35 cellular contexts compared by ENCODE assay signal in the genomic region with DNA sequence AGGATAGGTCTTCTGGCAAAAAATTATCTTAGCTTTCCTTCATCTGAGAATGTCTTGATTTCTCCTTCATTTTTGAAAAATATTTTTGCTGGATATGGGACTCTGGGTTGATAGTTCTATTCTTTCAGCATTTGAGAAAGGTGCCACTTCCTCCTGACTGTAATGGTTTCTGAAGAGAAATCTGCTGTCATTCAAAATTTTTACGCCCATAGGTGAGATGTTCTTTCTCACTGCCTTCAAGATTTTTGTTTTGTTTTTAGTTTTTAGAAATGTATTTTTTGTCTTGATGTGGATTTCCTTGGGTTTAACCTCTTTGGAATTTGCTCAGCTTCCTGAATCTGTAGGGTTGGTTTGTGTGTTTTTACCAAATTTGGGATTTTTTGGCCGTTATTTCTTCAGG. TPM values are rescaled to one million over a fixed set of nuclear protein-coding genes. Genes with fewer than 3 reads are reported as not detected.
"Had no signal": no experiment of that assay in that cellular context is flagged by ENCODE, and none has a peak within 500 bp of the region (broad histone marks: within the 10 kb centered on the region; RNA-seq: fewer than 3 reads in every experiment).

No MANE protein-coding gene starts in this region.

- H3K4me1 ChIP-seq: adrenal gland, body of pancreas, esophagus muscularis mucosa, foreskin keratinocyte, gastrocnemius medialis, heart left ventricle had no signal

- H3K4me3 ChIP-seq: adrenal gland, body of pancreas, esophagus muscularis mucosa, gastrocnemius medialis, heart left ventricle had no signal

- DNase-seq: activated CD4-positive, alpha-beta memory T cell treated with anti-CD3 and anti-CD28 coated beads for 36 hours; activated CD4-positive, alpha-beta T cell treated with anti-CD3 and anti-CD28 coated beads for 36 hours; activated CD4-positive, alpha-beta T cell treated with anti-CD3 and anti-CD28 coated beads, Interleukin-2, amount 10 ng/mL, durations not matched to agents 24 days and 14 days; activated CD4-positive, CD25-positive, alpha-beta regulatory T cell; activated CD4-positive, CD25-positive, alpha-beta regulatory T cell treated with anti-CD3 and anti-CD28 coated beads, Interleukin-2, amount 50 U/mL, for 72 hours; activated CD8-positive, alpha-beta memory T cell treated with anti-CD3 and anti-CD28 coated beads, Interleukin-2, amount 10 ng/mL, durations not matched to agents 7 days and 5 days; activated CD8-positive, alpha-beta memory T cell treated with anti-CD3 and anti-CD28 coated beads, Interleukin-2, amount 50 U/mL, for 4 hours; activated CD8-positive, alpha-beta T cell treated with anti-CD3 and anti-CD28 coated beads, Interleukin-2, amount 10 ng/mL, durations not matched to agents 7 days and 5 days; activated effector memory CD4-positive, alpha-beta T cell treated with anti-CD3 and anti-CD28 coated beads, Interleukin-2, amount 50 U/mL, for 16 hours; activated naive CD4-positive, alpha-beta T cell treated with anti-CD3 and anti-CD28 coated beads for 36 hours; activated naive CD8-positive, alpha-beta T cell treated with anti-CD3 and anti-CD28 coated beads for 36 hours; activated naive CD8-positive, alpha-beta T cell treated with anti-CD3 and anti-CD28 coated beads, Interleukin-2, amount 50 U/mL, for 24 hours; activated T-cell treated with anti-CD3 and anti-CD28 coated beads, Interleukin-2, amount 50 U/mL, for 1 hour; activated T-cell treated with anti-CD3 and anti-CD28 coated beads, Interleukin-2, amount 50 U/mL, for 48 hours; adrenal gland; amygdala; aorta; body of pancreas; caudate nucleus; cortex of kidney; dermis blood vessel endothelial cell; effector CD4-positive, alpha-beta T cell; effector memory CD8-positive, alpha-beta T cell; erythroblast; foreskin keratinocyte; gastrocnemius medialis; glutamatergic neuron; heart left ventricle; T1000; WERI-Rb-1 had no signal

- H3K27ac ChIP-seq: adrenal gland, body of pancreas, esophagus muscularis mucosa, foreskin keratinocyte, gastrocnemius medialis, heart left ventricle, WERI-Rb-1 had no signal

- H3K27me3 ChIP-seq: adrenal gland, body of pancreas, gastrocnemius medialis had no signal

- ATAC-seq: activated CD4-positive, alpha-beta T cell treated with anti-CD3 and anti-CD28 coated beads for 36 hours; activated CD8-positive, alpha-beta memory T cell treated with anti-CD3 and anti-CD28 coated beads, Interleukin-2, amount 10 ng/mL, durations not matched to agents 7 days and 5 days; activated CD8-positive, alpha-beta T cell treated with anti-CD3 and anti-CD28 coated beads, Interleukin-2, amount 10 ng/mL, durations not matched to agents 7 days and 5 days; activated naive CD8-positive, alpha-beta T cell treated with anti-CD3 and anti-CD28 coated beads, Interleukin-2, amount 50 U/mL, for 24 hours; body of pancreas; effector memory CD8-positive, alpha-beta T cell; foreskin keratinocyte; gastrocnemius medialis; heart left ventricle had no signal

- FAIRE-seq: colon had no signal

- H3K9me3 ChIP-seq: adrenal gland had no signal

- H3K36me3 ChIP-seq: adrenal gland, esophagus muscularis mucosa, gastrocnemius medialis, heart left ventricle, WERI-Rb-1 had no signal

RNA-seq across cellular contexts. Expression of gene ATP2B2, which starts 37.1 kb away (rescaled TPM):
- total RNA-seq: activated CD4-positive, alpha-beta T cell treated with anti-CD3 and anti-CD28 coated beads, Interleukin-2, amount 10 ng/mL, durations not matched to agents 24 days and 14 days; activated CD8-positive, alpha-beta memory T cell treated with anti-CD3 and anti-CD28 coated beads for 36 hours; activated CD8-positive, alpha-beta memory T cell treated with anti-CD3 and anti-CD28 coated beads, Interleukin-2, amount 10 ng/mL, durations not matched to agents 7 days and 5 days; activated CD8-positive, alpha-beta T cell treated with anti-CD3 and anti-CD28 coated beads, Interleukin-2, amount 10 ng/mL, durations not matched to agents 7 days and 5 days; activated naive CD4-positive, alpha-beta T cell treated with anti-CD3 and anti-CD28 coated beads for 36 hours; activated naive CD8-positive, alpha-beta T cell treated with anti-CD3 and anti-CD28 coated beads for 36 hours; activated T-helper 1 cell treated with anti-CD3 and anti-CD28 coated beads, Interleukin-12 subunit alpha, Interleukin-12 subunit beta, Interleukin-2, Interleukin-4 antibody, amounts not matched to agents 30 ng/mL and 10 ng/mL and 1 ng/mL, durations not matched to agents 14 hours and 24 hours and 36 hours; activated T-helper 2 cell treated with anti-CD3 and anti-CD28 coated beads, Interferon-gamma antibody, Interleukin-2, Interleukin-4, amounts not matched to agents 10 μg/mL and 5 μg/mL and 100 μg/mL, durations not matched to agents 14 hours and 24 hours and 36 hours; dermis blood vessel endothelial cell; foreskin keratinocyte had no signal
- polyA plus RNA-seq: aorta, foreskin keratinocyte had no signal
